ENCODE assay signal across 14 cellular contexts in genomic region chr14:102929349-102930137, GRCh38. TPM values are rescaled to one million over a fixed set of nuclear protein-coding genes. Genes with fewer than 3 reads are reported as not detected.
DNase-seq lines count a peak whose midpoint lies in the region; ATAC-seq and TF ChIP-seq lines count a peak whose summit lies in the region.
"Had no signal": no experiment of that assay in that cellular context is flagged by ENCODE, and none has a peak within 500 bp of the region (broad histone marks: within the 10 kb centered on the region; RNA-seq: fewer than 3 reads in every experiment).

No MANE protein-coding gene starts in this region.

- H3K27ac ChIP-seq in endodermal cell (ENCODE audit: low read depth, low read length), result no peak overlapping the region
- H3K27ac ChIP-seq in muscle layer of colon (ENCODE audit: low read depth, low read length), result no peak overlapping the region
- H3K27ac ChIP-seq in thoracic aorta, result no peak overlapping the region
- H3K27ac ChIP-seq: HL-60, pancreas had no signal

- H3K9me3 Mint-ChIP-seq in activated CD4-positive, alpha-beta T cell treated with anti-CD3 and anti-CD28 coated beads, Interleukin-2, amount 10 ng/mL, durations not matched to agents 24 days and 14 days, result no peaks in the 10 kb centered on the region
- H3K9me3 Mint-ChIP-seq in endodermal cell, result no peaks in the 10 kb centered on the region

- peaks cover 59% of the 10 kb centered on the region for H3K27me3 ChIP-seq in endodermal cell (ENCODE audit: control insufficient read depth, insufficient read depth, low read length, poor library complexity, severe bottlenecking)
- H3K27me3 ChIP-seq in muscle layer of colon (ENCODE audit: control insufficient read depth in 1 of 2, insufficient read depth in 2 of 2, low read length in 2 of 2), result peaks cover 4 to 51% of the 10 kb centered on the region in 2 donors
- H3K27me3 ChIP-seq in thoracic aorta (replicated peaks; ENCODE audit: insufficient read depth), result peaks cover 8% of the 10 kb centered on the region

- H3K4me1 ChIP-seq in endodermal cell (ENCODE audit: control insufficient read depth, insufficient read depth, low read length) (peaks cover 3% of the 10 kb centered on the region), muscle layer of colon (ENCODE audit: insufficient read depth, low read length) (peaks cover 10% of the 10 kb centered on the region), thoracic aorta (ENCODE audit: control insufficient read depth in 1 of 2, low read depth in 2 of 2) (peaks cover 23 to 31% of the 10 kb centered on the region in 2 donors)

- H3K36me3 Mint-ChIP-seq in activated CD4-positive, alpha-beta T cell treated with anti-CD3 and anti-CD28 coated beads, Interleukin-2, amount 10 ng/mL, durations not matched to agents 24 days and 14 days (ENCODE audit: low read depth), result no peaks in the 10 kb centered on the region
- peaks cover 18% of the 10 kb centered on the region for H3K36me3 Mint-ChIP-seq in endodermal cell (ENCODE audit: low read depth)

- peaks cover 40% of the 10 kb centered on the region for H3K27me3 Mint-ChIP-seq in activated CD4-positive, alpha-beta T cell treated with anti-CD3 and anti-CD28 coated beads, Interleukin-2, amount 10 ng/mL, durations not matched to agents 24 days and 14 days
- H3K27me3 Mint-ChIP-seq in endodermal cell (ENCODE audit: insufficient read depth), result peaks cover 41% of the 10 kb centered on the region

- H3K4me3 ChIP-seq in endodermal cell (ENCODE audit: low read length), result peak overlapping the region; percentile 76
- peak overlapping the region; percentile 32 to 41 for H3K4me3 ChIP-seq in muscle layer of colon (ENCODE audit: low read depth in 1 of 2, low read length in 2 of 2)
- H3K4me3 ChIP-seq in thoracic aorta, result peak overlapping the region; percentile 69
- H3K4me3 ChIP-seq: HAP-1 had no signal

- H3K36me3 ChIP-seq in endodermal cell (ENCODE audit: control insufficient read depth, insufficient read depth, low read length), result peaks cover 6% of the 10 kb centered on the region
- peaks cover 13% of the 10 kb centered on the region for H3K36me3 ChIP-seq in muscle layer of colon (ENCODE audit: insufficient read depth, low read length)
- H3K36me3 ChIP-seq in thoracic aorta, result peaks cover 7% of the 10 kb centered on the region
- H3K36me3 ChIP-seq: pancreas had no signal

- H3K27ac Mint-ChIP-seq in activated CD4-positive, alpha-beta T cell treated with anti-CD3 and anti-CD28 coated beads, Interleukin-2, amount 10 ng/mL, durations not matched to agents 24 days and 14 days, result no peak overlapping the region
- H3K27ac Mint-ChIP-seq in endodermal cell, result no peak overlapping the region

- H3K9ac ChIP-seq in endodermal cell (ENCODE audit: extremely low read depth, low read length, poor library complexity, severe bottlenecking), result no peak overlapping the region
- no peak overlapping the region for H3K9ac ChIP-seq in muscle layer of colon (ENCODE audit: low read length)

- no peak for ATAC-seq in thoracic aorta (ENCODE audit: insufficient number of reproducible peaks, low FRiP score, low read depth)
- ATAC-seq in GM19035 (IDR thresholded peaks at IDR 0.05; ENCODE audit: unreplicated experiment), result no peak

- intact Hi-C loops in activated CD4-positive, alpha-beta T cell treated with anti-CD3 and anti-CD28 coated beads, Interleukin-2, amount 10 ng/mL, durations not matched to agents 24 days and 14 days (cut with micrococcal nuclease), result no loop called here

- H3K9me3 ChIP-seq in endodermal cell (ENCODE audit: control insufficient read depth, low read length) (no peaks in the 10 kb centered on the region), muscle layer of colon (ENCODE audit: low read length) (no peaks in the 10 kb centered on the region), thoracic aorta (no peaks in the 10 kb centered on the region)
- H3K9me3 ChIP-seq: HAP-1, pancreas had no signal

- H3K4me3 Mint-ChIP-seq in activated CD4-positive, alpha-beta T cell treated with anti-CD3 and anti-CD28 coated beads, Interleukin-2, amount 10 ng/mL, durations not matched to agents 24 days and 14 days, result peak overlapping the region; percentile 10
- H3K4me3 Mint-ChIP-seq in endodermal cell, result peak overlapping the region; percentile 61

- WGBS in endodermal cell (ENCODE audit: insufficient coverage in 1 of 2, insufficient read length in 1 of 2), 2 experiments, result 3 to 8% methylated on average over 24 to 77 of the region's 77 CpGs

- peaks cover 2% of the 10 kb centered on the region for H3K4me1 Mint-ChIP-seq in activated CD4-positive, alpha-beta T cell treated with anti-CD3 and anti-CD28 coated beads, Interleukin-2, amount 10 ng/mL, durations not matched to agents 24 days and 14 days
- peaks cover 6% of the 10 kb centered on the region for H3K4me1 Mint-ChIP-seq in endodermal cell

- TF ChIP-seq CTCF in endodermal cell (conservative IDR thresholded peaks at IDR 0.05) (no peak), thoracic aorta (IDR thresholded peaks at IDR 0.05) (no peak)

- no peak for DNase-seq in activated CD4-positive, alpha-beta T cell treated with anti-CD3 and anti-CD28 coated beads, Interleukin-2, amount 10 ng/mL, durations not matched to agents 24 days and 14 days
- DNase-seq in activated CD4-positive, alpha-beta T cell treated with anti-CD3 and anti-CD28 coated beads, Interleukin-2, amount 50 U/mL, for 48 hours, result no peak
- DNase-seq in endodermal cell, result peak; percentile 70
- no peak for DNase-seq in thoracic aorta (ENCODE audit: low spot score)
- DNase-seq in foreskin melanocyte, result no peak
- no peak for DNase-seq in SKM-1 (lab: John Stamatoyannopoulos, UW; ENCODE audit: unreplicated experiment)
- DNase-seq: ACHN; activated effector memory CD4-positive, alpha-beta T cell treated with anti-CD3 and anti-CD28 coated beads, Interleukin-2, amount 50 U/mL, for 16 hours; NCI-H446 had no signal

RNA-seq across cellular contexts. Expression of gene AMN, which starts 7.1 kb away (rescaled TPM):
- 0.35 and 0.62 TPM in 2 replicates for total RNA-seq in activated CD4-positive, alpha-beta T cell treated with anti-CD3 and anti-CD28 coated beads, Interleukin-2, amount 10 ng/mL, durations not matched to agents 24 days and 14 days
- 1 to 10 TPM; 1.9 to 3.2 TPM for total RNA-seq in endodermal cell
- 1.6 TPM for polyA plus RNA-seq in endodermal cell (2013, experiment 1 of 2)
- polyA plus RNA-seq in endodermal cell (2013, experiment 2 of 2), result 0.62 TPM
- total RNA-seq in thoracic aorta, result 1 to 10 TPM in 1 of 2 donors, not detected in 1; 2.4 TPM
